Comparison of ENCODE assay signal across 8 cellular contexts in the genomic region with DNA sequence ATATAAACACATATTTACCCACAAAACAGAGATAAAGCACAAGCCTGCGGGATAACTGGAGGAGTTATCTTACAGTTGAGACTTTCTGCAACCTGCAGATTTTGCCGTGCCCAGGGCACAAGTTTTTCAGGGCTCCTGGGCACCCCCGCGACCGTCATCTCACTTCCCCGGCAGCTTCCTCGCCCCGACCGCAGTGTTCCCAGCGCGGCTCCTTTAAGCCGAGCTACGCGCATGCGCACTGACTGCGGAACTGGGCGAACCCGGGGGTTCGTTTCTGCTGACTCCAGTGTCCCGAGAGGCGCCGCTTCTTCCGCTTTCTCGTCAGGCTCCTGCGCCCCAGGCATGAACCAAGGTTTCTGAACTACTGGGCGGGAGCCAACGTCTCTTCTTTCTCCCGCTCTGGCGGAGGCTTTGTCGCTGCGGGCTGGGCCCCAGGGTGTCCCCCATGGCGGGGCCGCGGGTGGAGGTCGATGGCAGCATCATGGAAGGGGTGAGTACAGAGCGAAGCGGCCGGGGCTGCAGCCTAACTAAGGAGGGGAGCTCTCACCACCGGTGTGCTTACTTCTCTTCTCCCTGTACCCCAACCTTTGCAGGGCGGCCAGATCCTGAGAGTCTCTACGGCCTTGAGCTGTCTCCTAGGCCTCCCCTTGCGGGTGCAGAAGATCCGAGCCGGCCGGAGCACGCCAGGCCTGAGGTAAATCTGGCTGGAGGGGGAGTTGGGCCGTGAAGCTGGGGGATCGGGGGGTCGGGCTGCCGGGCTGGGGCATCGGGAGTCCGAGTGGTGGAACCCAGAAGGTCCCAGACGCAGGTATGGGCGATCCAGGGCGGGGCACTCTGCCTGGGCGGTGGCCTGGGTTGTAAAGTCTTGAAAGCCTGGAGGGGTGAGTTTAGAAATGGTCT. TPM values are rescaled to one million over a fixed set of nuclear protein-coding genes. Genes with fewer than 3 reads are reported as not detected.
DNase-seq lines count a peak whose midpoint lies in the region; ATAC-seq and TF ChIP-seq lines count a peak whose summit lies in the region.

A gene (plus strand): TSS at position 286 of the 900 bp plus-strand sequence. CDS start 160 bp downstream, at position 446.

- peak; percentile 97 for ATAC-seq in HG03432 (IDR thresholded peaks at IDR 0.05; ENCODE audit: unreplicated experiment)

- DNase-seq in AG10803 (ENCODE audit: low read depth) (peak; percentile 93), NCI-H510A (lab: John Stamatoyannopoulos, UW) (peak; percentile 86), chondrocyte (ENCODE audit: low spot score) (peak; percentile 98), kidney epithelial cell (ENCODE audit: low read depth) (peak; percentile 84)
- peak; percentile 93 to 95 for DNase-seq in activated CD4-positive, alpha-beta T cell treated with anti-CD3 and anti-CD28 coated beads for 24 hours (ENCODE audit: low read depth in 2 of 2)
- peak; percentile 92 to 93 for DNase-seq in stimulated activated CD4-positive, alpha-beta T cell treated with anti-CD3 and anti-CD28 coated beads, Interleukin-15, amount 100 ng/mL, for 48 hours (ENCODE audit: low read depth in 2 of 2)

- peaks cover 5% of the 10 kb centered on the region for H3K9me3 Mint-ChIP-seq in chondrocyte (ENCODE audit: low read depth)

- peaks cover 13% of the 10 kb centered on the region for H3K36me3 Mint-ChIP-seq in chondrocyte (ENCODE audit: low read depth)

- TF ChIP-seq CTCF in AG10803 (conservative IDR thresholded peaks at IDR 0.05; ENCODE audit: low read length) (no peak), chondrocyte (IDR thresholded peaks at IDR 0.05) (no peak), kidney epithelial cell (IDR thresholded peaks at IDR 0.05; ENCODE audit: insufficient read depth, low read length, poor library complexity, severe bottlenecking) (no peak)

- H3K27me3 Mint-ChIP-seq in chondrocyte (ENCODE audit: low read depth), result no peaks in the 10 kb centered on the region

- H3K27ac Mint-ChIP-seq in chondrocyte (ENCODE audit: unreplicated experiment), result peak within 1 kb of the TSS; percentile 97

- no peaks in the 10 kb centered on the region for H3K27me3 ChIP-seq in kidney epithelial cell (ENCODE audit: control insufficient read depth, insufficient read depth, low read length)

- peaks cover 27% of the 10 kb centered on the region for H3K4me1 Mint-ChIP-seq in chondrocyte (ENCODE audit: low read depth)

- peaks cover 1% of the 10 kb centered on the region for H3K36me3 ChIP-seq in kidney epithelial cell (ENCODE audit: control insufficient read depth, insufficient read depth, low read length)

- H3K4me3 ChIP-seq in AG10803 (ENCODE audit: low read length) (peak within 1 kb of the TSS; percentile 93), kidney epithelial cell (ENCODE audit: low read depth, low read length) (peak within 1 kb of the TSS; percentile 88)

- H3K4me3 Mint-ChIP-seq in chondrocyte (ENCODE audit: unreplicated experiment), result peak within 1 kb of the TSS; percentile 99

- TF ChIP-seq POLR2A in GM19099 (IDR thresholded peaks at IDR 0.05; ENCODE audit: extremely low read depth, insufficient read length, low read depth), result peak; percentile 88

RNA-seq across cellular contexts. Expression of the gene that starts here (rescaled TPM):
- total RNA-seq in chondrocyte (36.7 to 40.7 TPM (median 37.5 TPM) in 3 replicates), kidney epithelial cell (32.6 and 42.3 TPM in 2 replicates)

Comparison
In these comparisons a context has a peak if more than half of its experiments do, and no peak if none do; other contexts are left out.
1. Peak in every context shown above with its lines: DNase-seq, ATAC-seq and H3K4me3 ChIP-seq.